1 cellular context compared by ENCODE assay signal in the genomic region with DNA sequence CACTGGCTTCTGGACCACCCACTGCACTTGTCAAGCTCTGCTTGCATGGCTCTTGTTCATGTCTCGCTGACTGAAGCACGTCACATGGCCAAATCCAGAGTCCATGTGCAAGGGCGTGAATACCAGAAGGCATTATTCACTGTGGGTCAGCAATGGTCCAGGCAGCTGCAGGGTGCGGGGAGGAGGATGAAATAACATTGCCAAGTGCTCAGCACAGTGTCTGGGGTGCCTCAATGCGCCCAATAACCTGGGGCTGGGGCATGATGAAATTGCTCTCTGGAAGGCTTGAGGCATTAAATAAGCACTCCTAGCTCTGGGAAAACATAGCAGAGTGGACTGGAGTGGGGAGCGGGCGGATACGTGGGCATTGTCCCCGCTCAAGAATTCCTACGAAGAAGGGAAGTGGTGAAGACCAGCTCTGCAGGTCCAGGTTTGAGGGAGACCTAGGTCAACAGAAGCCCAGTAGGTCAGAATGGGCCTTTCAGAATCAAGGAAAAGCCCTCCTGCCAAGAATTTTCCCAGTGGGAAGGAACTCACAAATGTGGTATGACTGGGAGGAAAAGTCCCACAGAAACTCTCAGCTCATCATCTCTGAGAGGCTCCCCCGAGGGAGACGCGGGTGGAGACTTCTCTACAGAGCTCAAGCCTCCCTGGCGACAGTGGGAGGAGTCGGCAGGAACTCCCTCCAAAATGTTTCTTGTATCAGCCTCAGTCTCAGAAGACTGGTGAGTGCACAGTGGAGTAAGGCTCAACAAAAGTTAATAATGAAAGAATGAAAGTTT.
TF ChIP-seq lines count a peak whose summit lies in the region.

No MANE protein-coding gene starts in this region.

TF ChIP-seq in liver, 16 proteins besides CTCF, POLR2A, EP300 and RAD21 (continued from another document):
- TF ChIP-seq, protein P1, sequence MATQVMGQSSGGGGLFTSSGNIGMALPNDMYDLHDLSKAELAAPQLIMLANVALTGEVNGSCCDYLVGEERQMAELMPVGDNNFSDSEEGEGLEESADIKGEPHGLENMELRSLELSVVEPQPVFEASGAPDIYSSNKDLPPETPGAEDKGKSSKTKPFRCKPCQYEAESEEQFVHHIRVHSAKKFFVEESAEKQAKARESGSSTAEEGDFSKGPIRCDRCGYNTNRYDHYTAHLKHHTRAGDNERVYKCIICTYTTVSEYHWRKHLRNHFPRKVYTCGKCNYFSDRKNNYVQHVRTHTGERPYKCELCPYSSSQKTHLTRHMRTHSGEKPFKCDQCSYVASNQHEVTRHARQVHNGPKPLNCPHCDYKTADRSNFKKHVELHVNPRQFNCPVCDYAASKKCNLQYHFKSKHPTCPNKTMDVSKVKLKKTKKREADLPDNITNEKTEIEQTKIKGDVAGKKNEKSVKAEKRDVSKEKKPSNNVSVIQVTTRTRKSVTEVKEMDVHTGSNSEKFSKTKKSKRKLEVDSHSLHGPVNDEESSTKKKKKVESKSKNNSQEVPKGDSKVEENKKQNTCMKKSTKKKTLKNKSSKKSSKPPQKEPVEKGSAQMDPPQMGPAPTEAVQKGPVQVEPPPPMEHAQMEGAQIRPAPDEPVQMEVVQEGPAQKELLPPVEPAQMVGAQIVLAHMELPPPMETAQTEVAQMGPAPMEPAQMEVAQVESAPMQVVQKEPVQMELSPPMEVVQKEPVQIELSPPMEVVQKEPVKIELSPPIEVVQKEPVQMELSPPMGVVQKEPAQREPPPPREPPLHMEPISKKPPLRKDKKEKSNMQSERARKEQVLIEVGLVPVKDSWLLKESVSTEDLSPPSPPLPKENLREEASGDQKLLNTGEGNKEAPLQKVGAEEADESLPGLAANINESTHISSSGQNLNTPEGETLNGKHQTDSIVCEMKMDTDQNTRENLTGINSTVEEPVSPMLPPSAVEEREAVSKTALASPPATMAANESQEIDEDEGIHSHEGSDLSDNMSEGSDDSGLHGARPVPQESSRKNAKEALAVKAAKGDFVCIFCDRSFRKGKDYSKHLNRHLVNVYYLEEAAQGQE (IDR thresholded peaks at IDR 0.05) = peak; percentile 17
